Comparison of ENCODE assay signal across 15 cellular contexts in genomic region chr7:28442540-28443420, GRCh38. TPM values are rescaled to one million over a fixed set of nuclear protein-coding genes. Genes with fewer than 3 reads are reported as not detected.
A peak's percentile ranks its signal among the peaks of the same experiment; 100 is the strongest.
DNase-seq lines count a peak whose midpoint lies in the region; ATAC-seq and TF ChIP-seq lines count a peak whose summit lies in the region.
"Had no signal": no experiment of that assay in that cellular context is flagged by ENCODE, and none has a peak within 500 bp of the region (broad histone marks: within the 10 kb centered on the region; RNA-seq: fewer than 3 reads in every experiment).

No MANE protein-coding gene starts in this region.

- H3K4me3 Mint-ChIP-seq in Caco-2 (ENCODE audit: unreplicated experiment): no peak overlapping the region

- H3K27ac Mint-ChIP-seq in Caco-2 (ENCODE audit: unreplicated experiment): peak overlapping the region; percentile 34

- no TSS peak for BruUV-seq in Caco-2 (replicated peaks; lab: Mats Ljungman, UMichigan)

- intact Hi-C loops in Caco-2 (cut with micrococcal nuclease; ENCODE audit: unreplicated experiment): no loop called here

- H3K4me1 Mint-ChIP-seq in Caco-2 (ENCODE audit: low read depth, unreplicated experiment): peaks cover 28% of the 10 kb centered on the region

- ATAC-seq in HG03060 (IDR thresholded peaks at IDR 0.05; ENCODE audit: low read depth, unreplicated experiment): peak; percentile 62
- ATAC-seq: pancreas had no signal

- no peaks in the 10 kb centered on the region for H3K36me3 Mint-ChIP-seq in Caco-2 (ENCODE audit: insufficient read depth, unreplicated experiment)

- H3K27me3 ChIP-seq in Caco-2 (replicated peaks; ENCODE audit: control insufficient read depth, insufficient read depth, low read length): no peaks in the 10 kb centered on the region
- H3K27me3 ChIP-seq: pancreas, tibial nerve had no signal

- H3K9me3 Mint-ChIP-seq in Caco-2 (ENCODE audit: unreplicated experiment): peaks cover 11% of the 10 kb centered on the region

- no peak overlapping the region for H3K4me3 ChIP-seq in Caco-2 (ENCODE audit: low read depth, low read length)
- H3K4me3 ChIP-seq: pancreas, tibial nerve had no signal

- no peak for TF ChIP-seq CTCF in Caco-2 (IDR thresholded peaks at IDR 0.05; ENCODE audit: insufficient read depth in 1 of 2, low read depth in 1 of 2, low read length in 1 of 2, severe bottlenecking in 1 of 2, unreplicated experiment in 1 of 2)

- CTCF ChIA-PET in Caco-2 (lab: Charles Lee): interaction anchor here (0.8 kb wide), 1 partner anchor 9 kb away, joined by 3 read pairs; no protein-coding TSS in a partner anchor

- no peaks in the 10 kb centered on the region for H3K36me3 ChIP-seq in Caco-2 (ENCODE audit: control insufficient read depth, insufficient read depth, low read length)
- H3K36me3 ChIP-seq: pancreas, tibial nerve had no signal

- DNase-seq in A172 (ENCODE audit: low spot score) (peak; percentile 24), Caco-2 (peak; percentile 55 to 70), amniotic epithelial cell (ENCODE audit: low read depth) (peak; percentile 31), NCI-H187 (lab: John Stamatoyannopoulos, UW) (no peak), cerebellar cortex (ENCODE audit: low spot score) (no peak), amniotic stem cell (lab: John Stamatoyannopoulos, UW) (no peak)
- DNase-seq: anterior cingulate cortex; Karpas-422; NCI-H146; NCI-H2227 treated with DMSO at 0.1 percent for 48 hours; NK-92 treated with Interleukin-12 subunit alpha and Interleukin-12 subunit beta, amount 100 ng/mL, for 24 hours; pancreas; T-helper 1 cell had no signal

- POLR2A ChIA-PET in Caco-2 (lab: Charles Lee): no interaction called here

- peaks cover 35% of the 10 kb centered on the region for H3K4me1 ChIP-seq in Caco-2
- H3K4me1 ChIP-seq: pancreas, tibial nerve had no signal

- H3K9me3 ChIP-seq in Caco-2: no peaks in the 10 kb centered on the region
- H3K9me3 ChIP-seq: pancreas, tibial nerve had no signal

- H3K27me3 Mint-ChIP-seq in Caco-2 (ENCODE audit: insufficient read depth, unreplicated experiment): no peaks in the 10 kb centered on the region

RNA-seq across cellular contexts. Expression of gene CREB5, which starts 30.5 kb away (rescaled TPM):
- total RNA-seq in A172 (2014; rRNA removed; shearing (Covaris generic)): 1.4 and 3.2 TPM in 2 replicates
- 9.1 and 9.2 TPM in 2 replicates for total RNA-seq in Caco-2 (2022)

Comparison
In these comparisons a context has a peak if more than half of its experiments do, and no peak if none do; other contexts are left out.
1. DNase-seq: peak in A172 (single experiment), Caco-2 (2 of 2) and amniotic epithelial cell (single experiment); none in NCI-H187 (0 of 2), cerebellar cortex (single experiment) and amniotic stem cell (single experiment).